ENCODE assay signal across 1 cellular context in the genomic region with DNA sequence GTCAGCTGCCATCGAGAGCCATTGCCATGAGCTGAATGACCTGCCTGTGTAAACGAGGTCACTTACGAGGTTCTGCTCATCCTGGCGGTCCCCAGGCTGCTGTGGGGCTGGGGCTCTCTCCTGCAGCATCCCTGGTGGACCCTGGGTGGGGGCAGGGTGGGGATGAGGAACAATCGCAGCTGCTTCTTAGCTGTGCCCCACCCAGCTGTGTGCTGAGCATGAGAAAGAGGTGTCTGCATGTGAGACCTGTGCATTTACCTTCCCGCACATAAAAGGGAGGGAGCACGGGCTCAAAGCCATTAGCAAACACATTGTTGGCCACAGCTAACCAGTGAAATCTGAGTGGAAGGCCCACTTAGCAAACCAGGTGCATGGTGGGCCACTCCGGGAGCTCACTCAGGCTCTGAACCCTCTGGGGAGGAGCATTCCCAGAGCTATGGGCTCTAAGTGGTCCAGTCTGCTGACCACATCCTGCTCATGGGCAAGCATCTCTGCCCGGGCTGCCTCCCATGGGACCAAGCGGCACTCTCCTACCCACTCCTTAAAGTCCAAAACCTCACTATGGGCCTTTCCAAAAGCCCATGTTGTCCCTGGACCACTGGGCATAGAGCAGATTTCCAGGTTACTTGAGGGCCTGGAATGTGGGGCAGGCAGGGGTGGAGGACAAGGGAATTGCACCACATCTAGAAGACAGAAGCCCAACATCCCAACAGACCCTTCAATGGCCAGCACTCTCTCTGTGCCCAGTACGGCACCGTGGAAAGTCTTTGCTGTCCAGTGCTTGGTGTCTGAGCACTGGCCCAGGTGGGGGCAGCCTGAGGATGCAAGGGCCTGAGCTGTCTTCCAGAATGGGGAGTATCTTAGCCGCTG.
TF ChIP-seq lines count a peak whose summit lies in the region.

No MANE protein-coding gene starts in this region.

TF ChIP-seq in IMR-90, 13 proteins besides CTCF, POLR2A, EP300 and RAD21 (continued from another document):
- TF ChIP-seq, protein P1, sequence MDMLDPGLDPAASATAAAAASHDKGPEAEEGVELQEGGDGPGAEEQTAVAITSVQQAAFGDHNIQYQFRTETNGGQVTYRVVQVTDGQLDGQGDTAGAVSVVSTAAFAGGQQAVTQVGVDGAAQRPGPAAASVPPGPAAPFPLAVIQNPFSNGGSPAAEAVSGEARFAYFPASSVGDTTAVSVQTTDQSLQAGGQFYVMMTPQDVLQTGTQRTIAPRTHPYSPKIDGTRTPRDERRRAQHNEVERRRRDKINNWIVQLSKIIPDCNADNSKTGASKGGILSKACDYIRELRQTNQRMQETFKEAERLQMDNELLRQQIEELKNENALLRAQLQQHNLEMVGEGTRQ (IDR thresholded peaks at IDR 0.05; ENCODE audit: low read depth, low read length) = no peak
- TF ChIP-seq RCOR1 (IDR thresholded peaks at IDR 0.05; ENCODE audit: insufficient replicate concordance, low read length) (no peak), MAFK (IDR thresholded peaks at IDR 0.05; ENCODE audit: low read depth, low read length) (no peak), BHLHE40 (IDR thresholded peaks at IDR 0.05; ENCODE audit: low read depth, low read length) (no peak), NFE2L2 (IDR thresholded peaks at IDR 0.05; ENCODE audit: low read depth, low read length) (no peak), RFX5 (IDR thresholded peaks at IDR 0.05; ENCODE audit: low read depth, low read length) (no peak)
- TF ChIP-seq, protein P2, sequence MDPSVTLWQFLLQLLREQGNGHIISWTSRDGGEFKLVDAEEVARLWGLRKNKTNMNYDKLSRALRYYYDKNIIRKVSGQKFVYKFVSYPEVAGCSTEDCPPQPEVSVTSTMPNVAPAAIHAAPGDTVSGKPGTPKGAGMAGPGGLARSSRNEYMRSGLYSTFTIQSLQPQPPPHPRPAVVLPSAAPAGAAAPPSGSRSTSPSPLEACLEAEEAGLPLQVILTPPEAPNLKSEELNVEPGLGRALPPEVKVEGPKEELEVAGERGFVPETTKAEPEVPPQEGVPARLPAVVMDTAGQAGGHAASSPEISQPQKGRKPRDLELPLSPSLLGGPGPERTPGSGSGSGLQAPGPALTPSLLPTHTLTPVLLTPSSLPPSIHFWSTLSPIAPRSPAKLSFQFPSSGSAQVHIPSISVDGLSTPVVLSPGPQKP (IDR thresholded peaks at IDR 0.05; ENCODE audit: borderline replicate concordance, low read depth, low read length) = no peak
